ENCODE assay signal across 1 cellular context in genomic region chrX:120604359-120604782, GRCh38.
TF ChIP-seq lines count a peak whose summit lies in the region.

No MANE protein-coding gene starts in this region.

TF ChIP-seq in GM12878, 131 proteins besides CTCF, POLR2A, EP300 and RAD21 (continued from another document):
- no peak for TF ChIP-seq ATF3 (IDR thresholded peaks at IDR 0.05; ENCODE audit: borderline replicate concordance, extremely low read depth, low read depth, low read length)
TF ChIP-seq in GM12878: peak in this region for 6.
